ENCODE assay signal across 8 cellular contexts in the genomic region with DNA sequence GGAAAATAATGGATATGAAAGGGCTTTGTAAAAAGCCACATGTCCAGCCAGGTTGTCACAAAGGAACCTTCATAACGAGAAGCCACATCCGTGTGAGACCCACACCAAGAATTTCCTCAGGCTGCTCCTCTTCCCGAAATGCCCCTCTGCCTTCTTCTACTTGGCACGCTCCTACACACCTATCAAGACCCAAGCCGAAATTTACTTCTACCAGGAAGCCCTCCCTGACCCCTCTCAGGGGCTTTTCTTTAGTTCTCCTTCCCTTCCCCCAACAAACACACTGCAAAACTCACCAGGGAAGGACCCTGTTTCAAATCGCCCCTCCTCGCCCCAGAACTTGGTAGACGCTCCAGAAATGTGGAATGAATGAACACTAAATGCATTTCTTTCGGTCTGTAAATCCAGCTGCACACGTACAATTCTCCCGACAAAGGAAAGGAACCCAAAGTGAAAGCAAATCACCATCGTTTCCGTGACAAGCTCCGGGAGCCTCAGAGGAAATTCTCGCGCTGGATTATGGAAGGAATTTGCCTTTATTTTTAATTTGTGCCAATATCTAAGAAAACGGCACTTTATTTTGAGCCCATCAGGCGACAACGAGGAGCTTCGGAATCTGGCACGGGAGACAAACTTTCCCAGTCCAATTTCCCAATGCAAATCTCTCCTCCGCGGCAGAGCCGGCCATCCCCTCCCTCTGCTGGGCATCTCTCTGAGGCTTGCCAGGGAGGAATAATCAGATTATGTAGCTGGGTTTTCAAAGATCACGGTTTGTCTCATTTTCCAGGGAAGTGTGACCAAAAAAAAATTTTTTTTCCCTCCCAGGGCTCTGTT. TPM values are rescaled to one million over a fixed set of nuclear protein-coding genes. Genes with fewer than 3 reads are reported as not detected.
DNase-seq lines count a peak whose midpoint lies in the region; ATAC-seq, FAIRE-seq and TF ChIP-seq lines count a peak whose summit lies in the region.

No MANE protein-coding gene starts in this region.

- H3K36me3 Mint-ChIP-seq in brain: no peaks in the 10 kb centered on the region

- 32 to 38% (median 36%) methylated on average over 25 of the region's 25 CpGs for WGBS in heart left ventricle, 4 donors
- WGBS in lung, 2 donors: 16% methylated on average over 25 of the region's 25 CpGs

- H3K27ac ChIP-seq in heart left ventricle (peak overlapping the region in 6 of 12 donors; percentile 19 to 59 (median 49)), lung (ENCODE audit: low read depth in 1 of 2, low read length in 1 of 2) (no peak overlapping the region)

- H3K4me3 ChIP-seq in heart left ventricle (peak overlapping the region; percentile 26 to 73 (median 56)), lung (peak overlapping the region; percentile 3)

- peaks cover 0 to 22% (median 10%) of the 10 kb centered on the region in 9 donors for H3K27me3 ChIP-seq in heart left ventricle
- peaks cover 11% of the 10 kb centered on the region for H3K27me3 ChIP-seq in lung (ENCODE audit: control insufficient read depth, insufficient read depth)

- H3K36me3 ChIP-seq in heart left ventricle (no peaks in the 10 kb centered on the region), lung (ENCODE audit: control insufficient read depth in 2 of 2, insufficient read depth in 2 of 2, low read length in 2 of 2) (no peaks in the 10 kb centered on the region)

- no peak for TF ChIP-seq POLR2A in heart left ventricle (IDR thresholded peaks at IDR 0.05)

- DNase-seq in heart left ventricle: no peak
- no peak for DNase-seq in cardiac septum (ENCODE audit: low spot score)
- DNase-seq in lung (ENCODE audit: low spot score): no peak
- DNase-seq in urothelium cell line (ENCODE audit: low spot score): peak; percentile 48
- DNase-seq in stimulated activated naive CD4-positive, alpha-beta T cell treated with Interleukin-2 at 50 U/mL for 16 hours (lab: John Stamatoyannopoulos, UW): no peak
- DNase-seq in NCI-H1694 (lab: John Stamatoyannopoulos, UW): no peak

- H3K9me3 ChIP-seq in heart left ventricle (no peaks in the 10 kb centered on the region), lung (ENCODE audit: control insufficient read depth in 2 of 2, insufficient read depth in 1 of 2, low read length in 1 of 2) (no peaks in the 10 kb centered on the region)

- H3K4me1 ChIP-seq in heart left ventricle: peaks cover 0 to 23% (median 10%) of the 10 kb centered on the region in 12 donors
- peaks cover 0 to 3% of the 10 kb centered on the region in 2 donors for H3K4me1 ChIP-seq in lung (ENCODE audit: control insufficient read depth in 2 of 2, insufficient read depth in 2 of 2, low read length in 2 of 2)

- intact Hi-C loops in heart left ventricle (cut with DNase I) (loop anchor here in 2 of 10 donors (10.0 kb wide), 2 partner anchors 299 to 331 kb away; no protein-coding TSS in a partner anchor), cardiac septum (cut with DNase I) (no loop called here)

- H3K27me3 Mint-ChIP-seq in brain: peaks cover 16% of the 10 kb centered on the region

- H3K9me3 Mint-ChIP-seq in brain: peaks cover 0 to 6% (median 0%) of the 10 kb centered on the region in 5 experiments

- H3K27ac Mint-ChIP-seq in brain: peak overlapping the region; percentile 8 to 86 (median 68)

- no peak for FAIRE-seq in urothelium cell line (lab: Jason Lieb, UNC)

- peak overlapping the region; percentile 56 to 86 (median 77) for H3K4me3 Mint-ChIP-seq in brain

- H3K4me1 Mint-ChIP-seq in brain: peaks cover 59% of the 10 kb centered on the region

- ATAC-seq in heart left ventricle (peak in 1 of 4 donors; percentile 31), lung (ENCODE audit: insufficient read depth, low FRiP score) (no peak), HG02678 (IDR thresholded peaks at IDR 0.05; ENCODE audit: unreplicated experiment) (no peak)

- TF ChIP-seq CTCF in heart left ventricle (IDR thresholded peaks at IDR 0.05): peak in 4 of 12 donors; percentile 19 to 24 (median 22)
- TF ChIP-seq CTCF in brain (conservative IDR thresholded peaks at IDR 0.05): peak; percentile 19 to 24
- TF ChIP-seq CTCF in lung (IDR thresholded peaks at IDR 0.05; ENCODE audit: control extremely low read depth, extremely low read depth): no peak

RNA-seq across cellular contexts. Expression of a gene that starts 13.2 kb away (rescaled TPM):
- total RNA-seq in heart left ventricle: 1 to 10 TPM in 4 of 9 donors, under 1 TPM in 5; 0.32 to 1.5 (median 0.85) TPM
- under 1 TPM; 0.65 to 0.93 TPM for polyA plus RNA-seq in heart left ventricle
- total RNA-seq in cardiac septum: 0.70 TPM
- 22.9 TPM for polyA plus RNA-seq in brain (ENCODE audit: insufficient read depth, low read depth, low replicate concordance)
- under 1 TPM; 0.49 to 0.74 TPM for total RNA-seq in lung
- under 1 TPM; 0.12 to 0.19 TPM for polyA plus RNA-seq in lung
